Comparison of ENCODE assay signal across 15 cellular contexts in genomic region chr13:48436661-48437242, GRCh38. TPM values are rescaled to one million over a fixed set of nuclear protein-coding genes. Genes with fewer than 3 reads are reported as not detected.
DNase-seq lines count a peak whose midpoint lies in the region; ATAC-seq and TF ChIP-seq lines count a peak whose summit lies in the region.
"Had no signal": no experiment of that assay in that cellular context is flagged by ENCODE, and none has a peak within 500 bp of the region (broad histone marks: within the 10 kb centered on the region; RNA-seq: fewer than 3 reads in every experiment).

No MANE protein-coding gene starts in this region.

- H3K27me3 ChIP-seq in RWPE2 (ENCODE audit: insufficient read depth, poor library complexity, severe bottlenecking) (no peaks in the 10 kb centered on the region), esophagus squamous epithelium (no peaks in the 10 kb centered on the region), osteoblast (ENCODE audit: insufficient read depth, low read length) (no peaks in the 10 kb centered on the region)
- H3K27me3 ChIP-seq: hepatocyte, neural progenitor cell had no signal

- H3K27ac Mint-ChIP-seq in CD14-positive monocyte, result peak overlapping the region; percentile 59 to 83 (median 79)
- no peak overlapping the region for H3K27ac Mint-ChIP-seq in stimulated activated naive B cell treated with anti-CD40 and anti-IgM and Interleukin-4, amounts not matched to agents 10 μg/mL and 1 μg/mL and 100 μg/mL, for 72 hours
- H3K27ac Mint-ChIP-seq: activated CD8-positive, alpha-beta T cell treated with anti-CD3 and anti-CD28 coated beads for 36 hours; neural progenitor cell had no signal

- no peaks in the 10 kb centered on the region for H3K9me3 Mint-ChIP-seq in CD14-positive monocyte
- H3K9me3 Mint-ChIP-seq in stimulated activated naive B cell treated with anti-CD40 and anti-IgM and Interleukin-4, amounts not matched to agents 10 μg/mL and 1 μg/mL and 100 μg/mL, for 72 hours, result no peaks in the 10 kb centered on the region
- H3K9me3 Mint-ChIP-seq: activated CD8-positive, alpha-beta T cell treated with anti-CD3 and anti-CD28 coated beads for 36 hours; brain; neural progenitor cell had no signal

- peaks cover 13 to 16% of the 10 kb centered on the region in 2 donors for H3K36me3 Mint-ChIP-seq in CD14-positive monocyte
- H3K36me3 Mint-ChIP-seq in stimulated activated naive B cell treated with anti-CD40 and anti-IgM and Interleukin-4, amounts not matched to agents 10 μg/mL and 1 μg/mL and 100 μg/mL, for 72 hours, result peaks cover 14 to 15% of the 10 kb centered on the region in 2 donors

- no peaks in the 10 kb centered on the region for H4K20me1 ChIP-seq in osteoblast (ENCODE audit: insufficient read depth, low read length)

- H3K4me3 Mint-ChIP-seq in CD14-positive monocyte, result peak overlapping the region; percentile 12 to 49
- H3K4me3 Mint-ChIP-seq in stimulated activated naive B cell treated with anti-CD40 and anti-IgM and Interleukin-4, amounts not matched to agents 10 μg/mL and 1 μg/mL and 100 μg/mL, for 72 hours, result no peak overlapping the region
- H3K4me3 Mint-ChIP-seq: activated CD8-positive, alpha-beta T cell treated with anti-CD3 and anti-CD28 coated beads for 36 hours; brain; neural progenitor cell had no signal

- peak overlapping the region; percentile 3 for H2AFZ ChIP-seq in osteoblast (ENCODE audit: low read length)
- H2AFZ ChIP-seq: hepatocyte, neural progenitor cell had no signal

- H3K27me3 Mint-ChIP-seq in CD14-positive monocyte (ENCODE audit: low read depth in 3 of 3), result no peaks in the 10 kb centered on the region
- no peaks in the 10 kb centered on the region for H3K27me3 Mint-ChIP-seq in stimulated activated naive B cell treated with anti-CD40 and anti-IgM and Interleukin-4, amounts not matched to agents 10 μg/mL and 1 μg/mL and 100 μg/mL, for 72 hours
- H3K27me3 Mint-ChIP-seq: activated CD8-positive, alpha-beta T cell treated with anti-CD3 and anti-CD28 coated beads for 36 hours; brain had no signal

- H3K36me3 ChIP-seq in RWPE2 (ENCODE audit: low read depth) (no peaks in the 10 kb centered on the region; the same call in 1 of the 2 replicates), esophagus squamous epithelium (no peaks in the 10 kb centered on the region), osteoblast (ENCODE audit: insufficient read depth, low read length) (no peaks in the 10 kb centered on the region)
- H3K36me3 ChIP-seq: neural progenitor cell had no signal

- H3K79me2 ChIP-seq in osteoblast (ENCODE audit: insufficient read depth, low read length), result no peaks in the 10 kb centered on the region
- H3K79me2 ChIP-seq: hepatocyte had no signal

- peaks cover 23% of the 10 kb centered on the region for H3K4me1 ChIP-seq in RWPE2 (ENCODE audit: insufficient read depth, poor library complexity, severe bottlenecking)
- H3K4me1 ChIP-seq in esophagus squamous epithelium, result peaks cover 14 to 52% (median 35%) of the 10 kb centered on the region in 3 donors
- H3K4me1 ChIP-seq in osteoblast (ENCODE audit: insufficient read depth, low read length), result peaks cover 19% of the 10 kb centered on the region

- peak overlapping the region; percentile 12 for H3K4me2 ChIP-seq in osteoblast (ENCODE audit: insufficient read depth, low read length)
- H3K4me2 ChIP-seq: hepatocyte, neural progenitor cell had no signal

- ATAC-seq in RWPE2 (ENCODE audit: low read depth), result peak; percentile 58
- no peak for ATAC-seq in stimulated activated naive B cell treated with anti-CD40 and anti-IgM and Interleukin-4, amounts not matched to agents 10 μg/mL and 1 μg/mL and 100 μg/mL, for 72 hours (replicated peaks)
- ATAC-seq: activated CD8-positive, alpha-beta T cell treated with anti-CD3 and anti-CD28 coated beads for 36 hours had no signal

- peaks cover 25% of the 10 kb centered on the region for H3K4me1 Mint-ChIP-seq in CD14-positive monocyte
- peaks cover 12 to 34% of the 10 kb centered on the region in 2 donors for H3K4me1 Mint-ChIP-seq in stimulated activated naive B cell treated with anti-CD40 and anti-IgM and Interleukin-4, amounts not matched to agents 10 μg/mL and 1 μg/mL and 100 μg/mL, for 72 hours
- H3K4me1 Mint-ChIP-seq: neural progenitor cell had no signal

- no peak overlapping the region for H3K4me3 ChIP-seq in RWPE2 (ENCODE audit: severe bottlenecking)
- H3K4me3 ChIP-seq in esophagus squamous epithelium, result peak overlapping the region in 1 of 4 donors; percentile 30
- H3K4me3 ChIP-seq in osteoblast (ENCODE audit: insufficient read depth, low read length), result no peak overlapping the region
- H3K4me3 ChIP-seq: hepatocyte, neural progenitor cell had no signal

- no peak for DNase-seq in CD14-positive monocyte (ENCODE audit: low spot score)
- DNase-seq in RWPE2 (ENCODE audit: low spot score), result no peak
- DNase-seq in esophagus squamous epithelium (lab: John Stamatoyannopoulos, UW), result no peak
- DNase-seq in osteoblast (ENCODE audit: insufficient read length, low spot score, missing footprints), result no peak
- no peak for DNase-seq in stimulated activated naive B cell treated with anti-CD40 and anti-IgM and Interleukin-4, amounts not matched to agents 10 μg/mL and 1 μg/mL and 100 μg/mL, for 72 hours
- DNase-seq in head of caudate nucleus, result no peak
- no peak for DNase-seq in superior temporal gyrus (ENCODE audit: extremely low spot score)
- DNase-seq in DMS114 treated with DMSO at 0.1 percent for 48 hours (lab: John Stamatoyannopoulos, UW; ENCODE audit: unreplicated experiment), result no peak
- DNase-seq: activated CD8-positive, alpha-beta T cell treated with anti-CD3 and anti-CD28 coated beads for 36 hours; activated effector memory CD4-positive, alpha-beta T cell treated with anti-CD3 and anti-CD28 coated beads, Interleukin-2, amount 50 U/mL, for 16 hours; NCI-H1694 treated with DMSO at 0.1 percent for 48 hours; small intestine had no signal

- H3K9me3 ChIP-seq in RWPE2 (ENCODE audit: severe bottlenecking) (no peaks in the 10 kb centered on the region), esophagus squamous epithelium (no peaks in the 10 kb centered on the region), osteoblast (ENCODE audit: low read depth, low read length) (no peaks in the 10 kb centered on the region)

- 31 to 35% methylated on average over 2 of the region's 2 CpGs for WGBS in esophagus squamous epithelium, 2 donors

- peak overlapping the region; percentile 40 for H3K27ac ChIP-seq in RWPE2 (ENCODE audit: poor library complexity, severe bottlenecking)
- peak overlapping the region; percentile 74 to 87 (median 80) for H3K27ac ChIP-seq in esophagus squamous epithelium
- H3K27ac ChIP-seq in osteoblast (ENCODE audit: low read depth, low read length), result no peak overlapping the region
- H3K27ac ChIP-seq: hepatocyte, neural progenitor cell had no signal

- intact Hi-C loops in CD14-positive monocyte (cut with micrococcal nuclease), result no loop called here
- intact Hi-C loops in esophagus squamous epithelium (cut with DNase I), result no loop called here
- intact Hi-C loops in head of caudate nucleus (cut with DNase I), result no loop called here

- TF ChIP-seq CTCF in CD14-positive monocyte (IDR thresholded peaks at IDR 0.05) (no peak), RWPE2 (IDR thresholded peaks at IDR 0.05; ENCODE audit: poor library complexity, severe bottlenecking) (no peak), esophagus squamous epithelium (IDR thresholded peaks at IDR 0.05) (no peak), osteoblast (IDR thresholded peaks at IDR 0.05; ENCODE audit: extremely low read depth, low read depth, low read length) (no peak)

- TF ChIP-seq POLR2A in esophagus squamous epithelium (IDR thresholded peaks at IDR 0.05), result no peak

RNA-seq across cellular contexts. Expression of gene LPAR6, which starts 23.8 kb away (rescaled TPM):
- polyA plus RNA-seq in CD14-positive monocyte, result 10 to 100 TPM; 17.2 to 62.1 TPM
- 100 to 1,000 TPM in 1 of 4 donors, 10 to 100 TPM in 3; 50.6 to 102 (median 82.2) TPM for total RNA-seq in esophagus squamous epithelium
- 11.9 and 14.7 TPM in 2 replicates for total RNA-seq in osteoblast

Comparison
In these comparisons a context has a peak if more than half of its experiments do, and no peak if none do; other contexts are left out.
1. H3K4me3 Mint-ChIP-seq: peak in CD14-positive monocyte (2 of 2); none in stimulated activated naive B cell treated with anti-CD40 and anti-IgM and Interleukin-4, amounts not matched to agents 10 μg/mL and 1 μg/mL and 100 μg/mL, for 72 hours (0 of 2).